In genomic region chr18:24514439-24514838, GRCh38 we compare ENCODE assay signal across 8 cellular contexts. TPM values are rescaled to one million over a fixed set of nuclear protein-coding genes. Genes with fewer than 3 reads are reported as not detected.
A peak's percentile ranks its signal among the peaks of the same experiment; 100 is the strongest.
DNase-seq lines count a peak whose midpoint lies in the region; ATAC-seq and TF ChIP-seq lines count a peak whose summit lies in the region.

No MANE protein-coding gene starts in this region.

- H3K27ac ChIP-seq in CD8-positive, alpha-beta T cell (ENCODE audit: low read depth, low read length): no peak overlapping the region
- H3K27ac ChIP-seq in HL-60 (replicated peaks): no peak overlapping the region
- no peak overlapping the region for H3K27ac ChIP-seq in suprapubic skin

- no peak overlapping the region for H3K4me3 ChIP-seq in CD8-positive, alpha-beta T cell (ENCODE audit: low read depth, low read length)
- no peak overlapping the region for H3K4me3 ChIP-seq in HL-60 (replicated peaks; ENCODE audit: insufficient read depth, low read length)
- H3K4me3 ChIP-seq in suprapubic skin: no peak overlapping the region

- no peak for ATAC-seq in CD8-positive, alpha-beta T cell
- ATAC-seq in GM18873 (IDR thresholded peaks at IDR 0.05; ENCODE audit: low FRiP score, unreplicated experiment) (peak; percentile 79), GM19324 (IDR thresholded peaks at IDR 0.05; ENCODE audit: low FRiP score, unreplicated experiment) (no peak)

- POLR2A ChIA-PET in CD8-positive, alpha-beta T cell (lab: Charles Lee): no interaction called here

- WGBS in suprapubic skin: 33% methylated on average over 2 of the region's 2 CpGs

- no peak overlapping the region for H3K27ac Mint-ChIP-seq in CD8-positive, alpha-beta T cell

- no peak for TF ChIP-seq EP300 in suprapubic skin (IDR thresholded peaks at IDR 0.05)

- H3K36me3 ChIP-seq in CD8-positive, alpha-beta T cell (ENCODE audit: insufficient read depth, low read length): no peaks in the 10 kb centered on the region
- H3K36me3 ChIP-seq in suprapubic skin: no peaks in the 10 kb centered on the region

- intact Hi-C loops in CD8-positive, alpha-beta T cell (cut with DNase I, micrococcal nuclease): no loop called here

- H3K36me3 Mint-ChIP-seq in CD8-positive, alpha-beta T cell: no peaks in the 10 kb centered on the region

- no peaks in the 10 kb centered on the region for H3K27me3 Mint-ChIP-seq in CD8-positive, alpha-beta T cell (ENCODE audit: low read depth)

- H3K27me3 ChIP-seq in CD8-positive, alpha-beta T cell (ENCODE audit: insufficient read depth, low read length): no peaks in the 10 kb centered on the region
- H3K27me3 ChIP-seq in HL-60 (ENCODE audit: insufficient read depth, poor library complexity, severe bottlenecking) (no peaks in the 10 kb centered on the region), suprapubic skin (no peaks in the 10 kb centered on the region)

- H3K9me3 Mint-ChIP-seq in CD8-positive, alpha-beta T cell: no peaks in the 10 kb centered on the region

- H3K4me1 Mint-ChIP-seq in CD8-positive, alpha-beta T cell (ENCODE audit: low read depth): no peaks in the 10 kb centered on the region

- TF ChIP-seq CTCF in CD8-positive, alpha-beta T cell (IDR thresholded peaks at IDR 0.05): peak; percentile 63
- TF ChIP-seq CTCF in HL-60 (IDR thresholded peaks at IDR 0.05; ENCODE audit: insufficient read depth, low read length) (peak; percentile 71), suprapubic skin (IDR thresholded peaks at IDR 0.05) (peak in 1 of 2 donors; percentile 21)

- no peaks in the 10 kb centered on the region for H3K4me1 ChIP-seq in CD8-positive, alpha-beta T cell (ENCODE audit: insufficient read depth, low read length)
- no peaks in the 10 kb centered on the region for H3K4me1 ChIP-seq in suprapubic skin

- CTCF ChIA-PET in CD8-positive, alpha-beta T cell (lab: Charles Lee): interaction anchor here (0.7 to 1.9 kb wide), 7 partner anchors 10 to 244 kb away, joined by 3 to 7 read pairs (median 4); no protein-coding TSS in a partner anchor

- no peak for DNase-seq in CD8-positive, alpha-beta T cell
- DNase-seq in HL-60 (ENCODE audit: low read depth in 1 of 2, low spot score in 1 of 2) (peak; percentile 19 to 38), T1000 (lab: John Stamatoyannopoulos, UW) (peak; percentile 44), iris pigment epithelial cell (ENCODE audit: low read depth) (peak; percentile 67), NCI-H128 (lab: John Stamatoyannopoulos, UW; ENCODE audit: unreplicated experiment) (no peak), suprapubic skin (ENCODE audit: low spot score in 2 of 2) (no peak)

- TF ChIP-seq POLR2A in suprapubic skin (IDR thresholded peaks at IDR 0.05): no peak

- H3K4me3 Mint-ChIP-seq in CD8-positive, alpha-beta T cell: no peak overlapping the region

- H3K9me3 ChIP-seq in CD8-positive, alpha-beta T cell (ENCODE audit: low read length): no peaks in the 10 kb centered on the region
- H3K9me3 ChIP-seq in suprapubic skin: no peaks in the 10 kb centered on the region

RNA-seq across cellular contexts. Expression of gene HRH4, which starts 54.0 kb away (rescaled TPM):
- not detected for total RNA-seq in CD8-positive, alpha-beta T cell
- under 1 TPM in 1 of 4 donors, not detected in 3; 0.40 TPM for total RNA-seq in suprapubic skin

Comparison
In these comparisons a context has a peak if more than half of its experiments do, and no peak if none do; other contexts are left out.
1. DNase-seq: peak in HL-60 (2 of 2), T1000 (single experiment) and iris pigment epithelial cell (single experiment); none in CD8-positive, alpha-beta T cell (0 of 7), NCI-H128 (single experiment) and suprapubic skin (0 of 2).